Comparison of ENCODE assay signal across 9 cellular contexts in the genomic region with DNA sequence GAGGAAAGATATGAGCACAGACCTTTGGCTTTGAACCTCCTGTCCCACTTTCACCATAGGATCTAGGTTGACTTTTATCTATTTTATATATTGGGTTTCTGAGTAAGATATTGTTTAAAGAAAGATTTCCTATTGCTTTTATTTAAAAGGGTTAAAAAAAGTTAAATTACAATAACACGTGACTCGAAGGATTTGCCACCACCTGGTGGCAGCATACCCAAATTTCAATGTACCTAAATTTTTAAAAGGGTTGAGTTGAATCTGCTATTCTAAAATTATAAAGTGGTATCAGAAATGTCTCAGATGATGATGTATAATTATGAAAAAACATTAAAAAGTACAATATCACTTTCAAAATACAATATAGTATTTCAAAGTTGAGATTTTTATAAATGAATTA.
DNase-seq lines count a peak whose midpoint lies in the region; ATAC-seq and TF ChIP-seq lines count a peak whose summit lies in the region.
"Had no signal": no experiment of that assay in that cellular context is flagged by ENCODE, and none has a peak within 500 bp of the region (broad histone marks: within the 10 kb centered on the region; RNA-seq: fewer than 3 reads in every experiment).

No MANE protein-coding gene starts in this region.

- H3K27ac Mint-ChIP-seq in activated naive CD8-positive, alpha-beta T cell treated with anti-CD3 and anti-CD28 coated beads for 36 hours: no peak overlapping the region

- H3K27ac ChIP-seq in 22Rv1: no peak overlapping the region

- no peaks in the 10 kb centered on the region for H3K9me3 Mint-ChIP-seq in activated naive CD8-positive, alpha-beta T cell treated with anti-CD3 and anti-CD28 coated beads for 36 hours

- H3K4me3 Mint-ChIP-seq in activated naive CD8-positive, alpha-beta T cell treated with anti-CD3 and anti-CD28 coated beads for 36 hours: no peak overlapping the region

- no peak overlapping the region for H3K4me3 ChIP-seq in fibroblast of villous mesenchyme (ENCODE audit: low read depth, low read length)

- H3K36me3 Mint-ChIP-seq in activated naive CD8-positive, alpha-beta T cell treated with anti-CD3 and anti-CD28 coated beads for 36 hours: no peaks in the 10 kb centered on the region

- no peaks in the 10 kb centered on the region for H3K4me1 Mint-ChIP-seq in activated naive CD8-positive, alpha-beta T cell treated with anti-CD3 and anti-CD28 coated beads for 36 hours

- peak; percentile 40 for DNase-seq in RKO (ENCODE audit: low spot score)
- DNase-seq in fibroblast of villous mesenchyme (ENCODE audit: low read depth): peak; percentile 20
- DNase-seq in NOMO-1 treated with DMSO at 0.1 percent for 48 hours (lab: John Stamatoyannopoulos, UW; ENCODE audit: unreplicated experiment): no peak
- no peak for DNase-seq in activated naive CD8-positive, alpha-beta T cell treated with anti-CD3 and anti-CD28 coated beads for 36 hours
- no peak for DNase-seq in NCI-H226
- DNase-seq: NCI-H1048 had no signal

- peaks cover 9% of the 10 kb centered on the region for H3K27me3 Mint-ChIP-seq in activated naive CD8-positive, alpha-beta T cell treated with anti-CD3 and anti-CD28 coated beads for 36 hours

- ATAC-seq in HG03025 (IDR thresholded peaks at IDR 0.05; ENCODE audit: low FRiP score, unreplicated experiment): no peak

- TF ChIP-seq CTCF in 22Rv1 (IDR thresholded peaks at IDR 0.05) (peak; percentile 64), GM12872 (IDR thresholded peaks at IDR 0.05; ENCODE audit: insufficient read depth, low read depth, low read length) (peak; percentile 29; the same call in 1 of the 3 replicates), fibroblast of villous mesenchyme (IDR thresholded peaks at IDR 0.05; ENCODE audit: insufficient read depth, low read depth, low read length) (peak; percentile 40)

Comparison
In these comparisons a context has a peak if more than half of its experiments do, and no peak if none do; other contexts are left out.
1. DNase-seq: peak in RKO (single experiment) and fibroblast of villous mesenchyme (single experiment); none in NOMO-1 treated with DMSO at 0.1 percent for 48 hours (single experiment), activated naive CD8-positive, alpha-beta T cell treated with anti-CD3 and anti-CD28 coated beads for 36 hours (single experiment) and NCI-H226 (single experiment).
2. Peak in every context shown above with its lines, with median percentiles within 50 percentile points of each other: CTCF ChIP-seq.